ENCODE assay signal across 8 cellular contexts in genomic region chr15:41695750-41696436, GRCh38. TPM values are rescaled to one million over a fixed set of nuclear protein-coding genes. Genes with fewer than 3 reads are reported as not detected.
A peak's percentile ranks its signal among the peaks of the same experiment; 100 is the strongest.
DNase-seq lines count a peak whose midpoint lies in the region; ATAC-seq, FAIRE-seq and TF ChIP-seq lines count a peak whose summit lies in the region.

No MANE protein-coding gene starts in this region.

- peaks cover 48% of the 10 kb centered on the region for H3K79me2 ChIP-seq in endothelial cell of umbilical vein (ENCODE audit: control insufficient read depth, insufficient read depth, low read length)

- no peaks in the 10 kb centered on the region for H3K27me3 Mint-ChIP-seq in osteocyte (ENCODE audit: unreplicated experiment)

- H3K9ac ChIP-seq in endothelial cell of umbilical vein (replicated peaks; ENCODE audit: extremely low read depth, insufficient read depth, low read length) = peak overlapping the region; percentile 18

- H3K9me3 Mint-ChIP-seq in osteocyte (ENCODE audit: unreplicated experiment) = no peaks in the 10 kb centered on the region

- CTCF ChIA-PET in endothelial cell of umbilical vein (lab: Charles Lee) = interaction anchor here (0.6 to 1.5 kb wide), 17 partner anchors 10 to 230 kb away, joined by 3 to 25 read pairs (median 3); partner anchors contain the start of gene MAPKBP1

- H3K4me3 ChIP-seq in endothelial cell of umbilical vein (replicated peaks in 1 of 3; ENCODE audit: insufficient read depth in 1 of 3, low read depth in 1 of 3, low read length in 3 of 3) = peak overlapping the region in 1 of 3 experiments; percentile 33

- POLR2A ChIA-PET in endothelial cell of umbilical vein (lab: Charles Lee) = interaction anchor here (0.5 to 0.7 kb wide), 4 partner anchors 13 to 54 kb away, joined by 3 to 4 read pairs (median 4); partner anchors contain the start of gene MGA

- dilution Hi-C loops in endothelial cell of umbilical vein (cut with MboI; ENCODE audit: extremely low pct_ligation_motif_present, low sequenced_read_pairs) = no loop called here

- peak overlapping the region; percentile 91 for H3K4me2 ChIP-seq in endothelial cell of umbilical vein (ENCODE audit: insufficient read depth, low read length)

- peak; percentile 83 for FAIRE-seq in endothelial cell of umbilical vein (lab: Jason Lieb, UNC)

- peak; percentile 42 for TF ChIP-seq CTCF in VCaP (conservative IDR thresholded peaks at IDR 0.05)
- peak in 1 of 2 donors; percentile 20 for TF ChIP-seq CTCF in endothelial cell of umbilical vein (IDR thresholded peaks at IDR 0.05; ENCODE audit: extremely low read depth in 1 of 2, insufficient read depth in 1 of 2, low read depth in 1 of 2, low read length in 2 of 2)
- peak; percentile 47 for TF ChIP-seq CTCF in osteocyte (IDR thresholded peaks at IDR 0.05)

- no peaks in the 10 kb centered on the region for H3K27me3 ChIP-seq in endothelial cell of umbilical vein (ENCODE audit: control insufficient read depth in 2 of 2, insufficient read depth in 2 of 2, low read length in 2 of 2)

- TF ChIP-seq POLR2A in endothelial cell of umbilical vein (IDR thresholded peaks at IDR 0.05; ENCODE audit: low read depth, low read length) = peak; percentile 23

- H3K4me3 Mint-ChIP-seq in osteocyte (ENCODE audit: unreplicated experiment) = no peak overlapping the region

- DNase-seq in GF-D8 (lab: John Stamatoyannopoulos, UW) (peak; percentile 66), HuH-7 (ENCODE audit: low spot score) (peak; percentile 17), endothelial cell of umbilical vein (ENCODE audit: low read depth, low spot score) (peak; percentile 77), osteocyte (ENCODE audit: extremely low spot score, unreplicated experiment) (no peak), RPMI8226 (no peak)

- peaks cover 16% of the 10 kb centered on the region for H3K4me1 ChIP-seq in endothelial cell of umbilical vein (ENCODE audit: control insufficient read depth, extremely low read depth, insufficient read depth, low read length)

- H3K9me3 ChIP-seq in endothelial cell of umbilical vein (replicated peaks; ENCODE audit: control insufficient read depth, insufficient read depth, low read length) = no peaks in the 10 kb centered on the region

- no TSS peak for BruUV-seq in endothelial cell of umbilical vein (replicated peaks; lab: Mats Ljungman, UMichigan)

- H3K27ac ChIP-seq in VCaP (no peak overlapping the region), endothelial cell of umbilical vein (ENCODE audit: insufficient read depth, low read depth, low read length) (peak overlapping the region; percentile 52)

- H3K9me1 ChIP-seq in endothelial cell of umbilical vein (replicated peaks; ENCODE audit: control insufficient read depth, extremely low read depth, insufficient read depth, low read length) = no peaks in the 10 kb centered on the region

- peak overlapping the region; percentile 8 for H3K27ac Mint-ChIP-seq in osteocyte (ENCODE audit: unreplicated experiment)

- H3K36me3 ChIP-seq in endothelial cell of umbilical vein (ENCODE audit: control insufficient read depth in 2 of 2, extremely low read depth in 1 of 2, insufficient read depth in 2 of 2, low read length in 2 of 2) = no peaks in the 10 kb centered on the region

- intact Hi-C loops in endothelial cell of umbilical vein (cut with micrococcal nuclease) = loop anchor here (1.0 to 10.0 kb wide), 2 partner anchors 91 to 115 kb away; no protein-coding TSS in a partner anchor

- H4K20me1 ChIP-seq in endothelial cell of umbilical vein (replicated peaks; ENCODE audit: control insufficient read depth, extremely low read depth, insufficient read depth, low read length) = peaks cover 4% of the 10 kb centered on the region

- peak; percentile 90 for ATAC-seq in GM21381 (IDR thresholded peaks at IDR 0.05; ENCODE audit: unreplicated experiment)
- no peak for ATAC-seq in GM21367 (IDR thresholded peaks at IDR 0.05; ENCODE audit: unreplicated experiment)

- peak overlapping the region; percentile 13 for H2AFZ ChIP-seq in endothelial cell of umbilical vein (ENCODE audit: low read depth, low read length)

- peaks cover 24% of the 10 kb centered on the region for H3K36me3 Mint-ChIP-seq in osteocyte (ENCODE audit: unreplicated experiment)

- H3K4me1 Mint-ChIP-seq in osteocyte (ENCODE audit: unreplicated experiment) = peaks cover 23% of the 10 kb centered on the region

TF ChIP-seq in endothelial cell of umbilical vein, 7 proteins besides CTCF, POLR2A, EP300 and RAD21:
- TF ChIP-seq FOS (IDR thresholded peaks at IDR 0.05; ENCODE audit: borderline replicate concordance, insufficient read depth, low read length) (peak; percentile 10), MYC (IDR thresholded peaks at IDR 0.05; ENCODE audit: low read depth, low read length) (no peak)

RNA-seq across cellular contexts. Expression of gene MGA, which starts 35.7 kb away (rescaled TPM):
- 34.0 and 36.5 TPM in 2 replicates for total RNA-seq in endothelial cell of umbilical vein
- polyA plus RNA-seq in endothelial cell of umbilical vein = 3.6 and 4.1 TPM in 2 replicates
- 3.2 and 3.5 TPM in 2 replicates for polyA plus RNA-seq in endothelial cell of umbilical vein (2011; cell fraction: cytosol; rRNA removed)
- polyA plus RNA-seq in endothelial cell of umbilical vein (2011; cell fraction: nucleus; rRNA removed) = 16.1 and 18.4 TPM in 2 replicates
- 8.9 and 10.3 TPM in 2 replicates for polyA plus RNA-seq in endothelial cell of umbilical vein (2012)
- 42.3 and 47.5 TPM in 2 replicates for polyA minus RNA-seq in endothelial cell of umbilical vein
- 56.9 TPM for polyA minus RNA-seq in endothelial cell of umbilical vein (2011; cell fraction: cytosol; rRNA and poly(A)+ RNA removed)
- polyA minus RNA-seq in endothelial cell of umbilical vein (2011; cell fraction: nucleus; rRNA and poly(A)+ RNA removed) = 61.3 and 88.2 TPM in 2 replicates
- total RNA-seq in osteocyte = 47.2 and 50.1 TPM in 2 replicates

Comparison
In these comparisons a context has a peak if more than half of its experiments do, and no peak if none do; other contexts are left out.
1. DNase-seq: peak in GF-D8 (single experiment), HuH-7 (single experiment) and endothelial cell of umbilical vein (single experiment); none in osteocyte (single experiment) and RPMI8226 (single experiment).